Comparison of ENCODE assay signal across 15 cellular contexts in genomic region chr16:30380072-30380471, GRCh38. TPM values are rescaled to one million over a fixed set of nuclear protein-coding genes. Genes with fewer than 3 reads are reported as not detected.
DNase-seq lines count a peak whose midpoint lies in the region; ATAC-seq, FAIRE-seq and TF ChIP-seq lines count a peak whose summit lies in the region.
"Had no signal": no experiment of that assay in that cellular context is flagged by ENCODE, and none has a peak within 500 bp of the region (broad histone marks: within the 10 kb centered on the region; RNA-seq: fewer than 3 reads in every experiment).

No MANE protein-coding gene starts in this region.

- POLR2A ChIA-PET in activated CD4-positive, alpha-beta T cell treated with anti-CD3 and anti-CD28 coated beads, Interleukin-2, amount 10 ng/mL, durations not matched to agents 7 days and 5 days (lab: Charles Lee) = no interaction called here

- H3K9ac ChIP-seq in Karpas-422 (ENCODE audit: low read length) = peak overlapping the region; percentile 97; the same call in 1 of the 2 replicates

- H3K4me2 ChIP-seq in Karpas-422 (ENCODE audit: low read depth, low read length, poor library complexity, severe bottlenecking) = peak overlapping the region; percentile 100

- CTCF ChIA-PET in activated CD4-positive, alpha-beta T cell treated with anti-CD3 and anti-CD28 coated beads, Interleukin-2, amount 10 ng/mL, durations not matched to agents 7 days and 5 days (lab: Charles Lee) = interaction anchor here (0.5 to 1.5 kb wide), 3 partner anchors 9 to 42 kb away, joined by 3 to 5 read pairs (median 4); no protein-coding TSS in a partner anchor

- H3K4me1 Mint-ChIP-seq in activated CD4-positive, alpha-beta T cell treated with anti-CD3 and anti-CD28 coated beads, Interleukin-2, amount 10 ng/mL, durations not matched to agents 7 days and 5 days = peaks cover 65% of the 10 kb centered on the region
- H3K4me1 Mint-ChIP-seq in activated naive CD8-positive, alpha-beta T cell treated with anti-CD3 and anti-CD28 coated beads, Interleukin-2, amount 50 U/mL, for 24 hours = peaks cover 62% of the 10 kb centered on the region

- no peak for DNase-seq in activated CD4-positive, alpha-beta T cell treated with anti-CD3 and anti-CD28 coated beads, Interleukin-2, amount 10 ng/mL, durations not matched to agents 7 days and 5 days
- no peak for DNase-seq in activated CD4-positive, alpha-beta T cell treated with anti-CD3 and anti-CD28 coated beads for 1 hour
- DNase-seq in Karpas-422 (no peak), NCI-H146 treated with DMSO at 0.1 percent for 48 hours (lab: John Stamatoyannopoulos, UW; ENCODE audit: unreplicated experiment) (no peak), A172 (ENCODE audit: low spot score) (no peak), urothelium cell line (ENCODE audit: low spot score) (no peak)
- DNase-seq in activated naive CD8-positive, alpha-beta T cell treated with anti-CD3 and anti-CD28 coated beads, Interleukin-2, amount 50 U/mL, for 24 hours = no peak
- DNase-seq: DMS153, left lung, NCI-H1694, NCI-H69, occipital lobe had no signal

- peak overlapping the region; percentile 77; the same call in 1 of the 2 replicates for H3K4me3 ChIP-seq in Karpas-422 (ENCODE audit: low read length)
- H3K4me3 ChIP-seq in neutrophil (ENCODE audit: low read depth in 1 of 2, low read length in 1 of 2) = no peak overlapping the region

- no peak for TF ChIP-seq CTCF in neutrophil (IDR thresholded peaks at IDR 0.05)

- no peaks in the 10 kb centered on the region for H3K27me3 Mint-ChIP-seq in activated CD4-positive, alpha-beta T cell treated with anti-CD3 and anti-CD28 coated beads, Interleukin-2, amount 10 ng/mL, durations not matched to agents 7 days and 5 days
- H3K27me3 Mint-ChIP-seq in activated naive CD8-positive, alpha-beta T cell treated with anti-CD3 and anti-CD28 coated beads, Interleukin-2, amount 50 U/mL, for 24 hours = no peaks in the 10 kb centered on the region

- peak overlapping the region; percentile 99 for H3K27ac ChIP-seq in Karpas-422 (ENCODE audit: low read length)
- peak overlapping the region; percentile 48 for H3K27ac ChIP-seq in neutrophil

- H3K4me1 ChIP-seq in Karpas-422 (ENCODE audit: low read length) = peaks cover 57% of the 10 kb centered on the region
- H3K4me1 ChIP-seq in neutrophil (ENCODE audit: control insufficient read depth in 1 of 2, insufficient read depth in 1 of 2, low read depth in 1 of 2, low read length in 1 of 2) = peaks cover 28 to 37% of the 10 kb centered on the region in 2 experiments

- peaks cover 43% of the 10 kb centered on the region for H3K36me3 Mint-ChIP-seq in activated CD4-positive, alpha-beta T cell treated with anti-CD3 and anti-CD28 coated beads, Interleukin-2, amount 10 ng/mL, durations not matched to agents 7 days and 5 days (ENCODE audit: low read depth)
- H3K36me3 Mint-ChIP-seq in activated naive CD8-positive, alpha-beta T cell treated with anti-CD3 and anti-CD28 coated beads, Interleukin-2, amount 50 U/mL, for 24 hours (ENCODE audit: low read depth) = peaks cover 20% of the 10 kb centered on the region

- 0 out of 2 replicates have a peak, but pooled peaks cover 4% of the 10 kb centered on the region for H4K20me1 ChIP-seq in Karpas-422 (ENCODE audit: insufficient read depth, low read depth, low read length)

- no peaks in the 10 kb centered on the region for H3K9me3 Mint-ChIP-seq in activated CD4-positive, alpha-beta T cell treated with anti-CD3 and anti-CD28 coated beads, Interleukin-2, amount 10 ng/mL, durations not matched to agents 7 days and 5 days
- H3K9me3 Mint-ChIP-seq in activated naive CD8-positive, alpha-beta T cell treated with anti-CD3 and anti-CD28 coated beads, Interleukin-2, amount 50 U/mL, for 24 hours = no peaks in the 10 kb centered on the region

- FAIRE-seq in urothelium cell line (lab: Jason Lieb, UNC) = no peak

- no peak for ATAC-seq in activated naive CD8-positive, alpha-beta T cell treated with anti-CD3 and anti-CD28 coated beads, Interleukin-2, amount 50 U/mL, for 24 hours
- ATAC-seq: esophagus mucosa, left lung had no signal

- peak overlapping the region; percentile 90 for H3K4me3 Mint-ChIP-seq in activated CD4-positive, alpha-beta T cell treated with anti-CD3 and anti-CD28 coated beads, Interleukin-2, amount 10 ng/mL, durations not matched to agents 7 days and 5 days
- peak overlapping the region; percentile 61 for H3K4me3 Mint-ChIP-seq in activated naive CD8-positive, alpha-beta T cell treated with anti-CD3 and anti-CD28 coated beads, Interleukin-2, amount 50 U/mL, for 24 hours

- peaks cover 22% of the 10 kb centered on the region for H3K79me2 ChIP-seq in Karpas-422 (ENCODE audit: low read length)

- no peaks in the 10 kb centered on the region for H3K9me2 ChIP-seq in Karpas-422 (replicated peaks; ENCODE audit: insufficient read depth, low read length)

- H3K9me3 ChIP-seq in Karpas-422 (ENCODE audit: low read length) = no peaks in the 10 kb centered on the region
- H3K9me3 ChIP-seq in neutrophil = no peaks in the 10 kb centered on the region
- H3K9me3 ChIP-seq: left lung, tibial nerve had no signal

- H3K27me3 ChIP-seq in Karpas-422 (ENCODE audit: low read length) (no peaks in the 10 kb centered on the region), neutrophil (peaks cover 7% of the 10 kb centered on the region)
- H3K27me3 ChIP-seq: left lung, tibial nerve had no signal

- peak overlapping the region; percentile 100 for H3K27ac Mint-ChIP-seq in activated CD4-positive, alpha-beta T cell treated with anti-CD3 and anti-CD28 coated beads, Interleukin-2, amount 10 ng/mL, durations not matched to agents 7 days and 5 days
- peak overlapping the region; percentile 65 for H3K27ac Mint-ChIP-seq in activated naive CD8-positive, alpha-beta T cell treated with anti-CD3 and anti-CD28 coated beads, Interleukin-2, amount 50 U/mL, for 24 hours

- H2AFZ ChIP-seq in Karpas-422 (ENCODE audit: low read length) = no peak overlapping the region

- no peaks in the 10 kb centered on the region for H3K36me3 ChIP-seq in Karpas-422 (ENCODE audit: insufficient read depth, low read length)
- H3K36me3 ChIP-seq in neutrophil = no peaks in the 10 kb centered on the region
- H3K36me3 ChIP-seq: left lung, tibial nerve had no signal

RNA-seq across cellular contexts. Expression of gene SEPTIN1, which starts 2.3 kb away (rescaled TPM):
- 100 to 1,000 TPM; 383 to 413 TPM for total RNA-seq in activated CD4-positive, alpha-beta T cell treated with anti-CD3 and anti-CD28 coated beads, Interleukin-2, amount 10 ng/mL, durations not matched to agents 7 days and 5 days
- 64.1 and 117 TPM in 2 replicates for total RNA-seq in Karpas-422 (2014; rRNA removed; shearing (Covaris generic); ENCODE audit: low replicate concordance)
- total RNA-seq in A172 (2014; rRNA removed; shearing (Covaris generic)) = not detected in 2 replicates

RNA-seq across cellular contexts. Expression of gene MYL11, which starts 5.5 kb away (rescaled TPM):
- not detected for total RNA-seq in activated CD4-positive, alpha-beta T cell treated with anti-CD3 and anti-CD28 coated beads, Interleukin-2, amount 10 ng/mL, durations not matched to agents 7 days and 5 days
- total RNA-seq in Karpas-422 (2014; rRNA removed; shearing (Covaris generic); ENCODE audit: low replicate concordance) = not detected in 2 replicates
- not detected in 2 replicates for total RNA-seq in A172 (2014; rRNA removed; shearing (Covaris generic))
- total RNA-seq: tibial nerve had no signal

RNA-seq across cellular contexts. Expression of gene TBC1D10B, which starts 9.8 kb away (rescaled TPM):
- 10 to 100 TPM; 63.9 to 69.9 TPM for total RNA-seq in activated CD4-positive, alpha-beta T cell treated with anti-CD3 and anti-CD28 coated beads, Interleukin-2, amount 10 ng/mL, durations not matched to agents 7 days and 5 days
- 31.2 and 45.5 TPM in 2 replicates for total RNA-seq in Karpas-422 (2014; rRNA removed; shearing (Covaris generic); ENCODE audit: low replicate concordance)
- total RNA-seq in A172 (2014; rRNA removed; shearing (Covaris generic)) = 47.0 and 55.6 TPM in 2 replicates

RNA-seq across cellular contexts. Expression of gene ZNF48, which starts 15.1 kb away (rescaled TPM):
- total RNA-seq in activated CD4-positive, alpha-beta T cell treated with anti-CD3 and anti-CD28 coated beads, Interleukin-2, amount 10 ng/mL, durations not matched to agents 7 days and 5 days = 10 to 100 TPM; 13.7 to 13.9 TPM
- total RNA-seq in Karpas-422 (2014; rRNA removed; shearing (Covaris generic); ENCODE audit: low replicate concordance) = 18.2 and 20.5 TPM in 2 replicates
- 19.1 and 20.7 TPM in 2 replicates for total RNA-seq in A172 (2014; rRNA removed; shearing (Covaris generic))

RNA-seq across cellular contexts. Expression of gene CD2BP2, which starts 25.0 kb away (rescaled TPM):
- total RNA-seq in activated CD4-positive, alpha-beta T cell treated with anti-CD3 and anti-CD28 coated beads, Interleukin-2, amount 10 ng/mL, durations not matched to agents 7 days and 5 days = 10 to 100 TPM; 51.8 to 65.0 TPM
- 45.4 and 65.1 TPM in 2 replicates for total RNA-seq in Karpas-422 (2014; rRNA removed; shearing (Covaris generic); ENCODE audit: low replicate concordance)
- 87.1 and 116 TPM in 2 replicates for total RNA-seq in A172 (2014; rRNA removed; shearing (Covaris generic))

Comparison
In these comparisons a context has a peak if more than half of its experiments do, and no peak if none do; other contexts are left out.
1. RNA of gene SEPTIN1, which starts 2.3 kb away (total RNA-seq): 383 to 413 TPM in activated CD4-positive, alpha-beta T cell treated with anti-CD3 and anti-CD28 coated beads, Interleukin-2, amount 10 ng/mL, durations not matched to agents 7 days and 5 days and 64.1 to 117 TPM in Karpas-422; not detected in A172; every median in the first group is over 10 times any median in the second.